ENCODE assay signal across 8 cellular contexts in genomic region chr3:184337315-184337714, GRCh38. TPM values are rescaled to one million over a fixed set of nuclear protein-coding genes. Genes with fewer than 3 reads are reported as not detected.
DNase-seq lines count a peak whose midpoint lies in the region; ATAC-seq, FAIRE-seq and TF ChIP-seq lines count a peak whose summit lies in the region.

A gene with protein sequence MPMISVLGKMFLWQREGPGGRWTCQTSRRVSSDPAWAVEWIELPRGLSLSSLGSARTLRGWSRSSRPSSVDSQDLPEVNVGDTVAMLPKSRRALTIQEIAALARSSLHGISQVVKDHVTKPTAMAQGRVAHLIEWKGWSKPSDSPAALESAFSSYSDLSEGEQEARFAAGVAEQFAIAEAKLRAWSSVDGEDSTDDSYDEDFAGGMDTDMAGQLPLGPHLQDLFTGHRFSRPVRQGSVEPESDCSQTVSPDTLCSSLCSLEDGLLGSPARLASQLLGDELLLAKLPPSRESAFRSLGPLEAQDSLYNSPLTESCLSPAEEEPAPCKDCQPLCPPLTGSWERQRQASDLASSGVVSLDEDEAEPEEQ (plus strand): TSS chr3:184337600. CDS start chr3:184337631, 31 bp downstream.

- ATAC-seq in thoracic aorta (ENCODE audit: insufficient number of reproducible peaks, low FRiP score, low read depth) (peak; percentile 57), HG02885 (IDR thresholded peaks at IDR 0.05; ENCODE audit: poor library complexity, unreplicated experiment) (no peak), HG02588 (IDR thresholded peaks at IDR 0.05; ENCODE audit: unreplicated experiment) (no peak)

- peak within 1 kb of the TSS; percentile 25 to 96 for H3K18ac ChIP-seq in mesenchymal stem cell (ENCODE audit: low read depth in 1 of 2, low read length in 2 of 2)

- peak within 1 kb of the TSS; percentile 50 to 93 (median 84) for H3K4me3 ChIP-seq in dorsolateral prefrontal cortex
- peak within 1 kb of the TSS; percentile 71 to 86 for H3K4me3 ChIP-seq in mesenchymal stem cell (ENCODE audit: insufficient read depth in 1 of 2, low read depth in 1 of 2, low read length in 2 of 2)
- H3K4me3 ChIP-seq in thoracic aorta: peak within 1 kb of the TSS; percentile 93

- H3K9me3 ChIP-seq in mesenchymal stem cell (ENCODE audit: control insufficient read depth, low read length) (no peaks in the 10 kb centered on the region), thoracic aorta (no peaks in the 10 kb centered on the region)

- H3K27ac ChIP-seq in dorsolateral prefrontal cortex: peak within 1 kb of the TSS; percentile 75 to 98 (median 95)
- peak within 1 kb of the TSS; percentile 49 for H3K27ac ChIP-seq in mesenchymal stem cell (ENCODE audit: low read length, poor library complexity, severe bottlenecking)
- peak within 1 kb of the TSS; percentile 92 to 94 for H3K27ac ChIP-seq in thoracic aorta

- H3K4me1 ChIP-seq in mesenchymal stem cell (ENCODE audit: control insufficient read depth, insufficient read depth, low read depth, low read length) (peaks cover 46% of the 10 kb centered on the region), thoracic aorta (ENCODE audit: control insufficient read depth in 1 of 2, low read depth in 2 of 2) (peaks cover 16 to 40% of the 10 kb centered on the region in 2 donors)

- DNase-seq in Ammon's horn (ENCODE audit: low spot score) (peak; percentile 88), NCI-H69 (lab: John Stamatoyannopoulos, UW) (peak; percentile 42), dorsolateral prefrontal cortex (peak in 9 of 10 donors; percentile 63 to 86 (median 72)), mesenchymal stem cell (no peak), thoracic aorta (ENCODE audit: low spot score) (peak; percentile 67), HTR-8/SVneo (ENCODE audit: insufficient read length, low spot score) (no peak)

- intact Hi-C loops in dorsolateral prefrontal cortex (cut with DNase I): loop anchor here (2.0 kb wide), 2 partner anchors 17 to 39 kb away; partner anchors contain the start of gene PSMD2 (in 1 of the 2)

- FAIRE-seq in HTR-8/SVneo (lab: Jason Lieb, UNC): no peak

- peak within 1 kb of the TSS; percentile 45 for H2AK5ac ChIP-seq in mesenchymal stem cell (ENCODE audit: low read length, severe bottlenecking)

- no peak within 1 kb of the TSS for H3K23ac ChIP-seq in mesenchymal stem cell (ENCODE audit: low read length in 2 of 2)

- WGBS in mesenchymal stem cell: 95% methylated on average over 8 of the region's 8 CpGs

- peak within 1 kb of the TSS; percentile 31 to 76 for H2BK12ac ChIP-seq in mesenchymal stem cell (ENCODE audit: low read length in 2 of 2)

- H3K79me1 ChIP-seq in mesenchymal stem cell (replicated peaks; ENCODE audit: low read length, poor library complexity, severe bottlenecking): peaks cover 30% of the 10 kb centered on the region

- H3K27me3 ChIP-seq in dorsolateral prefrontal cortex (no peaks in the 10 kb centered on the region), mesenchymal stem cell (ENCODE audit: control insufficient read depth in 1 of 2, insufficient read depth in 1 of 2, low read length in 2 of 2) (no peaks in the 10 kb centered on the region), thoracic aorta (replicated peaks; ENCODE audit: insufficient read depth) (no peaks in the 10 kb centered on the region)

- H3K4me2 ChIP-seq in mesenchymal stem cell (ENCODE audit: low read length, poor library complexity, severe bottlenecking): peak within 1 kb of the TSS; percentile 72

- peaks cover 42% of the 10 kb centered on the region in 2 experiments for H3K36me3 ChIP-seq in mesenchymal stem cell (ENCODE audit: control insufficient read depth in 1 of 2, insufficient read depth in 2 of 2, low read depth in 1 of 2, low read length in 2 of 2)
- peaks cover 26% of the 10 kb centered on the region for H3K36me3 ChIP-seq in thoracic aorta

- H2AFZ ChIP-seq in mesenchymal stem cell (ENCODE audit: low read depth, low read length): no peak within 1 kb of the TSS

- TF ChIP-seq CTCF in dorsolateral prefrontal cortex (IDR thresholded peaks at IDR 0.05 in 54 of 56, conservative IDR thresholded peaks at IDR 0.05 in 2 of 56; ENCODE audit: low read depth in 1 of 56, partially characterized antibody in 56 of 56) (no peak), thoracic aorta (IDR thresholded peaks at IDR 0.05) (no peak)

- H3K9ac ChIP-seq in mesenchymal stem cell (ENCODE audit: low read length): peak within 1 kb of the TSS; percentile 90

- peak within 1 kb of the TSS in 1 of 2 experiments; percentile 92 for H3K14ac ChIP-seq in mesenchymal stem cell (ENCODE audit: low read length in 2 of 2)

- H2BK5ac ChIP-seq in mesenchymal stem cell (ENCODE audit: low read depth, low read length, poor library complexity, severe bottlenecking): no peak within 1 kb of the TSS

- no peak within 1 kb of the TSS for H2BK15ac ChIP-seq in mesenchymal stem cell (ENCODE audit: low read depth, poor library complexity, severe bottlenecking)

- H3K4ac ChIP-seq in mesenchymal stem cell (ENCODE audit: low read depth in 1 of 2, low read length in 2 of 2): peak within 1 kb of the TSS; percentile 42 to 71

- no peak within 1 kb of the TSS for H4K91ac ChIP-seq in mesenchymal stem cell (ENCODE audit: low read length)

- peak within 1 kb of the TSS; percentile 57 for H4K8ac ChIP-seq in mesenchymal stem cell (ENCODE audit: low read length)

- no peak within 1 kb of the TSS for H2BK120ac ChIP-seq in mesenchymal stem cell (ENCODE audit: low read depth, low read length)

RNA-seq across cellular contexts. Expression of the gene that starts here (rescaled TPM):
- total RNA-seq in dorsolateral prefrontal cortex (100 to 1,000 TPM in 106 of 120 experiments, 10 to 100 TPM in 14; 76.8 to 195 (median 128) TPM), thoracic aorta (10 to 100 TPM; 55.4 to 91.8 TPM)
- polyA plus RNA-seq in mesenchymal stem cell (2013, experiment 1 of 2): 6.7 TPM
- 6.8 TPM for polyA plus RNA-seq in mesenchymal stem cell (2013, experiment 2 of 2)

Comparison
In these comparisons a context has a peak if more than half of its experiments do, and no peak if none do; other contexts are left out.
1. DNase-seq: peak in Ammon's horn (single experiment), NCI-H69 (single experiment), dorsolateral prefrontal cortex (9 of 10) and thoracic aorta (single experiment); none in mesenchymal stem cell (single experiment) and HTR-8/SVneo (single experiment).
2. Peak in every context shown above with its lines, with median percentiles within 50 percentile points of each other: H3K27ac ChIP-seq and H3K4me3 ChIP-seq.